In genomic region chr4:139857021-139857420, GRCh38 we compare ENCODE assay signal across 1 cellular context.
TF ChIP-seq lines count a peak whose summit lies in the region.

No MANE protein-coding gene starts in this region.

TF ChIP-seq in HepG2, 621 proteins besides CTCF, POLR2A, EP300 and RAD21 (continued from another document and continues in another):
- TF ChIP-seq ZBTB33 (CRISPR knock-in tag; IDR thresholded peaks at IDR 0.05): no peak
- no peak for TF ChIP-seq THAP7 (CRISPR knock-in tag; IDR thresholded peaks at IDR 0.05)
- TF ChIP-seq ZBTB14 (CRISPR knock-in tag; IDR thresholded peaks at IDR 0.05): no peak
- no peak for TF ChIP-seq ZNF333 (CRISPR knock-in tag; IDR thresholded peaks at IDR 0.05; ENCODE audit: borderline replicate concordance)
- no peak for TF ChIP-seq NR3C1 (CRISPR knock-in tag; IDR thresholded peaks at IDR 0.05)
- no peak for TF ChIP-seq SIN3A (IDR thresholded peaks at IDR 0.05; ENCODE audit: borderline replicate concordance, low read depth, low read length)
- no peak for TF ChIP-seq ZNF790 (CRISPR knock-in tag; IDR thresholded peaks at IDR 0.05; ENCODE audit: borderline replicate concordance)
- no peak for TF ChIP-seq FOXK1 (CRISPR knock-in tag; IDR thresholded peaks at IDR 0.05; ENCODE audit: borderline replicate concordance, low read depth)
- no peak for TF ChIP-seq FOXM1 (CRISPR knock-in tag; IDR thresholded peaks at IDR 0.05)
- no peak for TF ChIP-seq DDIT3 (CRISPR knock-in tag; IDR thresholded peaks at IDR 0.05)
- TF ChIP-seq BATF2 (CRISPR knock-in tag; IDR thresholded peaks at IDR 0.05): no peak
- peak; percentile 90 for TF ChIP-seq ZNF792 (CRISPR knock-in tag; IDR thresholded peaks at IDR 0.05)
- peak; percentile 99 for TF ChIP-seq ZNF7 (CRISPR knock-in tag; IDR thresholded peaks at IDR 0.05)
- no peak for TF ChIP-seq ZNF781 (CRISPR knock-in tag; IDR thresholded peaks at IDR 0.05; ENCODE audit: borderline replicate concordance, not compliant biosample characterization)
- no peak for TF ChIP-seq MEIS1 (CRISPR knock-in tag; IDR thresholded peaks at IDR 0.05; ENCODE audit: borderline replicate concordance)
- TF ChIP-seq PRDM4 (CRISPR knock-in tag; IDR thresholded peaks at IDR 0.05; ENCODE audit: borderline replicate concordance): no peak
- no peak for TF ChIP-seq CEBPZ (IDR thresholded peaks at IDR 0.05; ENCODE audit: low read length)
- TF ChIP-seq ZNF879 (CRISPR knock-in tag; IDR thresholded peaks at IDR 0.05): no peak
- no peak for TF ChIP-seq ZNF580 (CRISPR knock-in tag; IDR thresholded peaks at IDR 0.05; ENCODE audit: borderline replicate concordance, low read depth)
- TF ChIP-seq SOX5 (CRISPR knock-in tag; IDR thresholded peaks at IDR 0.05; ENCODE audit: borderline replicate concordance): peak; percentile 84; the same call in 1 of the 2 replicates
- TF ChIP-seq ZNF235 (CRISPR knock-in tag; IDR thresholded peaks at IDR 0.05; ENCODE audit: borderline replicate concordance): no peak
- no peak for TF ChIP-seq ZC3H13 (CRISPR knock-in tag; IDR thresholded peaks at IDR 0.05)
- TF ChIP-seq TOPORS (CRISPR knock-in tag; IDR thresholded peaks at IDR 0.05): no peak
- peak; percentile 67; the same call in 1 of the 2 replicates for TF ChIP-seq NFIC (IDR thresholded peaks at IDR 0.05; ENCODE audit: low read length)
- TF ChIP-seq CBX2 (IDR thresholded peaks at IDR 0.05; ENCODE audit: low read depth, low read length): no peak
- no peak for TF ChIP-seq CBX2 (CRISPR knock-in tag; IDR thresholded peaks at IDR 0.05; ENCODE audit: low read depth)
- TF ChIP-seq ZBTB34 (CRISPR knock-in tag; IDR thresholded peaks at IDR 0.05): no peak
- no peak for TF ChIP-seq MXD3 (CRISPR knock-in tag; IDR thresholded peaks at IDR 0.05)
- no peak for TF ChIP-seq TFAP4 (IDR thresholded peaks at IDR 0.05; ENCODE audit: borderline replicate concordance, low read depth)
- TF ChIP-seq MTF2 (CRISPR knock-in tag; IDR thresholded peaks at IDR 0.05; ENCODE audit: borderline replicate concordance): no peak
- no peak for TF ChIP-seq ZNF713 (CRISPR knock-in tag; IDR thresholded peaks at IDR 0.05)
- no peak for TF ChIP-seq ZNF557 (CRISPR knock-in tag; IDR thresholded peaks at IDR 0.05)
- TF ChIP-seq ZBTB7A (CRISPR knock-in tag; IDR thresholded peaks at IDR 0.05): no peak
- no peak for TF ChIP-seq MAX (IDR thresholded peaks at IDR 0.05)
- no peak for TF ChIP-seq SIX4 (CRISPR knock-in tag; IDR thresholded peaks at IDR 0.05)
- TF ChIP-seq GMEB1 (CRISPR knock-in tag; IDR thresholded peaks at IDR 0.05; ENCODE audit: borderline replicate concordance): no peak
- no peak for TF ChIP-seq JUND (CRISPR knock-in tag; IDR thresholded peaks at IDR 0.05)
- TF ChIP-seq KLF9 (CRISPR knock-in tag; IDR thresholded peaks at IDR 0.05; ENCODE audit: low read depth): no peak
- TF ChIP-seq ARHGAP35 (CRISPR knock-in tag; IDR thresholded peaks at IDR 0.05; ENCODE audit: borderline replicate concordance): no peak
- no peak for TF ChIP-seq ZEB1 (IDR thresholded peaks at IDR 0.05; ENCODE audit: insufficient replicate concordance, low read depth)
- TF ChIP-seq KDM2A (CRISPR knock-in tag; IDR thresholded peaks at IDR 0.05; ENCODE audit: borderline replicate concordance, low read depth): no peak
- TF ChIP-seq ZNF749 (CRISPR knock-in tag; IDR thresholded peaks at IDR 0.05; ENCODE audit: borderline replicate concordance): no peak
- TF ChIP-seq HNRNPK (IDR thresholded peaks at IDR 0.05; ENCODE audit: low read depth, low read length, poor library complexity, severe bottlenecking): no peak
- no peak for TF ChIP-seq ZZZ3 (CRISPR knock-in tag; IDR thresholded peaks at IDR 0.05; ENCODE audit: borderline replicate concordance)
- TF ChIP-seq GATAD1 (CRISPR knock-in tag; IDR thresholded peaks at IDR 0.05): no peak
- TF ChIP-seq ZNF367 (CRISPR knock-in tag; IDR thresholded peaks at IDR 0.05; ENCODE audit: borderline replicate concordance): no peak
- TF ChIP-seq RARG (CRISPR knock-in tag; IDR thresholded peaks at IDR 0.05; ENCODE audit: low read depth): no peak
- no peak for TF ChIP-seq TSC22D2 (CRISPR knock-in tag; IDR thresholded peaks at IDR 0.05; ENCODE audit: borderline replicate concordance)
- no peak; the same call in 1 of the 2 replicates for TF ChIP-seq ZNF431 (CRISPR knock-in tag; IDR thresholded peaks at IDR 0.05; ENCODE audit: borderline replicate concordance, low read depth)
- no peak for TF ChIP-seq LCORL (IDR thresholded peaks at IDR 0.05)
- peak; percentile 68; the same call in 1 of the 2 replicates for TF ChIP-seq LCORL (CRISPR knock-in tag; IDR thresholded peaks at IDR 0.05)
- TF ChIP-seq DRAP1 (CRISPR knock-in tag; IDR thresholded peaks at IDR 0.05): peak; percentile 51
